Comparison of ENCODE assay signal across 15 cellular contexts in the genomic region with DNA sequence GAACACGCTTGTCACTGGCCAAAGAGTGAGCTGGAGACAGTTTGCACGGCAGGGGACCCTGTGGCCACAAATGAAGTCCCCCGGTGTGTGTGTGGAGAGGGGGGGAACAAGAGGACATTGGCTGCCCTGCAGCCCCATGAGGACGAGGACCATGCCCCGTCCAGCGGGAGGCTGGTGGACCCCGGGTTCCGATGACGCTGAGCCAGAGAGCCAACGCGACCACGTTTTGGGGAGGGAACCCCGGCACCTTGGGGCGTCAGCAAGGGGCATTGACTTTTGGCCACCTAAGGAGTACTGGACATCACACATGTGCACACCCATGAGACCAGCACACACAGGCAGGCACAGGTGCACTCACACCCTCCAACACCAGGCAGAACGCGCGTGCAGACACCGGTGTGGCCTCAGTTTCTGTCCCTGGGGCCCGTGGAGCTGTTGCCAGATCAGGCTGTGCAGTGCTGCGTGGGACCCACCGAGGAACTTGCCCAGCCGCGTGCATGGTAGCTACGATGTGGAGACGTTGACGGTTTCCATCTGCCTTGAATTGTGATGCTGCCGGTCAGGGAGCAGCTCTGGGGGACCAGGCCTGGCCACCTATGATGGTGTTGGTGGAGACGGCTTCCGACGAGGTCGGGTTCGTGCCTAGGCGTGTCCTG. TPM values are rescaled to one million over a fixed set of nuclear protein-coding genes. Genes with fewer than 3 reads are reported as not detected.
DNase-seq lines count a peak whose midpoint lies in the region; ATAC-seq and TF ChIP-seq lines count a peak whose summit lies in the region.
"Had no signal": no experiment of that assay in that cellular context is flagged by ENCODE, and none has a peak within 500 bp of the region (broad histone marks: within the 10 kb centered on the region; RNA-seq: fewer than 3 reads in every experiment).

No MANE protein-coding gene starts in this region.

- no peak for ATAC-seq in natural killer cell treated with Interleukin-12 subunit alpha and Interleukin-12 subunit beta and Interleukin-15 and Interleukin-18, amount 100 ng/mL, for 72 hours
- ATAC-seq in natural killer cell = no peak
- ATAC-seq in SK-N-SH treated with all-trans-retinoic acid at 6 μM for 48 hours = peak; percentile 4; the same call in 1 of the 3 replicates
- no peak for ATAC-seq in mucosa of descending colon
- ATAC-seq in gastroesophageal sphincter = no peak
- ATAC-seq: CD8-positive, alpha-beta T cell; HCT116 had no signal

- intact Hi-C loops in natural killer cell (cut with micrococcal nuclease) = no loop called here
- intact Hi-C loops in mucosa of descending colon (cut with DNase I, micrococcal nuclease) = no loop called here

- WGBS in gastroesophageal sphincter (ENCODE audit: low coverage in 1 of 2), 2 donors = no CpG with 5 or more reads among the region's 33 CpGs

- H3K27ac ChIP-seq in gastroesophageal sphincter = no peak overlapping the region

- H3K36me3 ChIP-seq in mucosa of descending colon (ENCODE audit: low read depth) (no peaks in the 10 kb centered on the region), gastroesophageal sphincter (no peaks in the 10 kb centered on the region)

- peaks cover 0 to 4% of the 10 kb centered on the region in 2 donors for H3K4me1 Mint-ChIP-seq in natural killer cell treated with Interleukin-12 subunit alpha and Interleukin-12 subunit beta and Interleukin-15 and Interleukin-18, amount 100 ng/mL, for 72 hours (ENCODE audit: low read depth in 2 of 2)
- H3K4me1 Mint-ChIP-seq in natural killer cell = peaks cover 0 to 5% of the 10 kb centered on the region in 2 donors
- peaks cover 22% of the 10 kb centered on the region for H3K4me1 Mint-ChIP-seq in activated T-cell treated with anti-CD3 and anti-CD28 coated beads, Interleukin-2, amount 50 U/mL, for 24 hours (ENCODE audit: low read depth)

- no peak for TF ChIP-seq POLR2A in gastroesophageal sphincter (IDR thresholded peaks at IDR 0.05)

- peak; percentile 54 for DNase-seq in natural killer cell treated with Interleukin-12 subunit alpha and Interleukin-12 subunit beta and Interleukin-15 and Interleukin-18, amount 100 ng/mL, for 72 hours (ENCODE audit: low spot score)
- DNase-seq in natural killer cell = no peak
- peak in 2 of 3 donors; percentile 17 to 49 for DNase-seq in mucosa of descending colon
- DNase-seq in activated T-cell treated with anti-CD3 and anti-CD28 coated beads, Interleukin-2, amount 50 U/mL, for 24 hours = no peak
- no peak for DNase-seq in DMS153 (lab: John Stamatoyannopoulos, UW)
- DNase-seq: ACHN; CD8-positive, alpha-beta T cell; GF-D8; KBM-7; NCI-H1694; NK-92 treated with Interleukin-12 subunit alpha and Interleukin-12 subunit beta, amount 100 ng/mL, for 24 hours; OCI-M1 had no signal

- no peaks in the 10 kb centered on the region for H3K9me3 ChIP-seq in mucosa of descending colon
- no peaks in the 10 kb centered on the region for H3K9me3 ChIP-seq in gastroesophageal sphincter

- H3K27ac Mint-ChIP-seq in natural killer cell treated with Interleukin-12 subunit alpha and Interleukin-12 subunit beta and Interleukin-15 and Interleukin-18, amount 100 ng/mL, for 72 hours = no peak overlapping the region
- no peak overlapping the region for H3K27ac Mint-ChIP-seq in natural killer cell
- H3K27ac Mint-ChIP-seq in activated T-cell treated with anti-CD3 and anti-CD28 coated beads, Interleukin-2, amount 50 U/mL, for 24 hours = no peak overlapping the region
- H3K27ac Mint-ChIP-seq: CD8-positive, alpha-beta T cell had no signal

- H3K27me3 ChIP-seq in gastroesophageal sphincter = peaks cover 99% of the 10 kb centered on the region

- no peak for TF ChIP-seq CTCF in natural killer cell (IDR thresholded peaks at IDR 0.05)
- no peak for TF ChIP-seq CTCF in mucosa of descending colon (IDR thresholded peaks at IDR 0.05)
- TF ChIP-seq CTCF in gastroesophageal sphincter (IDR thresholded peaks at IDR 0.05) = no peak

- no peaks in the 10 kb centered on the region for H3K36me3 Mint-ChIP-seq in natural killer cell treated with Interleukin-12 subunit alpha and Interleukin-12 subunit beta and Interleukin-15 and Interleukin-18, amount 100 ng/mL, for 72 hours
- no peaks in the 10 kb centered on the region for H3K36me3 Mint-ChIP-seq in natural killer cell
- no peaks in the 10 kb centered on the region for H3K36me3 Mint-ChIP-seq in activated T-cell treated with anti-CD3 and anti-CD28 coated beads, Interleukin-2, amount 50 U/mL, for 24 hours (ENCODE audit: low read depth)
- H3K36me3 Mint-ChIP-seq: CD8-positive, alpha-beta T cell had no signal

- H3K4me1 ChIP-seq in mucosa of descending colon (ENCODE audit: low read depth) (no peaks in the 10 kb centered on the region), gastroesophageal sphincter (no peaks in the 10 kb centered on the region)

- TF ChIP-seq EP300 in gastroesophageal sphincter (IDR thresholded peaks at IDR 0.05) = no peak

- peaks cover 4% of the 10 kb centered on the region for H3K9me3 Mint-ChIP-seq in natural killer cell treated with Interleukin-12 subunit alpha and Interleukin-12 subunit beta and Interleukin-15 and Interleukin-18, amount 100 ng/mL, for 72 hours
- H3K9me3 Mint-ChIP-seq in natural killer cell = peaks cover 3 to 9% of the 10 kb centered on the region in 2 donors
- no peaks in the 10 kb centered on the region for H3K9me3 Mint-ChIP-seq in activated T-cell treated with anti-CD3 and anti-CD28 coated beads, Interleukin-2, amount 50 U/mL, for 24 hours
- H3K9me3 Mint-ChIP-seq: CD8-positive, alpha-beta T cell had no signal

- peaks cover 0 to 8% of the 10 kb centered on the region in 2 donors for H3K27me3 Mint-ChIP-seq in natural killer cell treated with Interleukin-12 subunit alpha and Interleukin-12 subunit beta and Interleukin-15 and Interleukin-18, amount 100 ng/mL, for 72 hours
- H3K27me3 Mint-ChIP-seq in natural killer cell (ENCODE audit: low read depth in 2 of 2) = peaks cover 0 to 6% of the 10 kb centered on the region in 2 donors
- peaks cover 13% of the 10 kb centered on the region for H3K27me3 Mint-ChIP-seq in activated T-cell treated with anti-CD3 and anti-CD28 coated beads, Interleukin-2, amount 50 U/mL, for 24 hours

- H3K4me3 ChIP-seq in mucosa of descending colon (no peak overlapping the region), gastroesophageal sphincter (no peak overlapping the region)

- H3K4me3 Mint-ChIP-seq in natural killer cell treated with Interleukin-12 subunit alpha and Interleukin-12 subunit beta and Interleukin-15 and Interleukin-18, amount 100 ng/mL, for 72 hours = no peak overlapping the region
- no peak overlapping the region for H3K4me3 Mint-ChIP-seq in natural killer cell
- H3K4me3 Mint-ChIP-seq in activated T-cell treated with anti-CD3 and anti-CD28 coated beads, Interleukin-2, amount 50 U/mL, for 24 hours = no peak overlapping the region
- H3K4me3 Mint-ChIP-seq: CD8-positive, alpha-beta T cell had no signal

TF ChIP-seq in SK-N-SH treated with all-trans-retinoic acid at 6 μM for 48 hours, 23 proteins besides CTCF, POLR2A, EP300 and RAD21 (continues in another document):
- TF ChIP-seq, protein P1, sequence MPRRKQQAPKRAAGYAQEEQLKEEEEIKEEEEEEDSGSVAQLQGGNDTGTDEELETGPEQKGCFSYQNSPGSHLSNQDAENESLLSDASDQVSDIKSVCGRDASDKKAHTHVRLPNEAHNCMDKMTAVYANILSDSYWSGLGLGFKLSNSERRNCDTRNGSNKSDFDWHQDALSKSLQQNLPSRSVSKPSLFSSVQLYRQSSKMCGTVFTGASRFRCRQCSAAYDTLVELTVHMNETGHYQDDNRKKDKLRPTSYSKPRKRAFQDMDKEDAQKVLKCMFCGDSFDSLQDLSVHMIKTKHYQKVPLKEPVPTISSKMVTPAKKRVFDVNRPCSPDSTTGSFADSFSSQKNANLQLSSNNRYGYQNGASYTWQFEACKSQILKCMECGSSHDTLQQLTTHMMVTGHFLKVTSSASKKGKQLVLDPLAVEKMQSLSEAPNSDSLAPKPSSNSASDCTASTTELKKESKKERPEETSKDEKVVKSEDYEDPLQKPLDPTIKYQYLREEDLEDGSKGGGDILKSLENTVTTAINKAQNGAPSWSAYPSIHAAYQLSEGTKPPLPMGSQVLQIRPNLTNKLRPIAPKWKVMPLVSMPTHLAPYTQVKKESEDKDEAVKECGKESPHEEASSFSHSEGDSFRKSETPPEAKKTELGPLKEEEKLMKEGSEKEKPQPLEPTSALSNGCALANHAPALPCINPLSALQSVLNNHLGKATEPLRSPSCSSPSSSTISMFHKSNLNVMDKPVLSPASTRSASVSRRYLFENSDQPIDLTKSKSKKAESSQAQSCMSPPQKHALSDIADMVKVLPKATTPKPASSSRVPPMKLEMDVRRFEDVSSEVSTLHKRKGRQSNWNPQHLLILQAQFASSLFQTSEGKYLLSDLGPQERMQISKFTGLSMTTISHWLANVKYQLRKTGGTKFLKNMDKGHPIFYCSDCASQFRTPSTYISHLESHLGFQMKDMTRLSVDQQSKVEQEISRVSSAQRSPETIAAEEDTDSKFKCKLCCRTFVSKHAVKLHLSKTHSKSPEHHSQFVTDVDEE (CRISPR knock-in tag; IDR thresholded peaks at IDR 0.05) = no peak
- TF ChIP-seq ARNTL (CRISPR knock-in tag; IDR thresholded peaks at IDR 0.05; ENCODE audit: borderline replicate concordance, low read depth) (no peak), BACH2 (CRISPR knock-in tag; IDR thresholded peaks at IDR 0.05; ENCODE audit: borderline replicate concordance) (no peak), CSRNP3 (CRISPR knock-in tag; IDR thresholded peaks at IDR 0.05) (no peak), PPARA (CRISPR knock-in tag; IDR thresholded peaks at IDR 0.05; ENCODE audit: borderline replicate concordance) (no peak)

RNA-seq across cellular contexts. Expression of gene NOC4L, which starts 26.5 kb away (rescaled TPM):
- total RNA-seq in natural killer cell treated with Interleukin-12 subunit alpha and Interleukin-12 subunit beta and Interleukin-15 and Interleukin-18, amount 100 ng/mL, for 72 hours = 10 to 100 TPM; 28.0 to 48.2 TPM
- total RNA-seq in natural killer cell (10 to 100 TPM; 21.0 to 30.2 (median 21.7) TPM), mucosa of descending colon (10 to 100 TPM; 12.9 to 17.5 (median 13.3) TPM), gastroesophageal sphincter (10 to 100 TPM in 2 of 4 donors, 1 to 10 TPM in 2; 7.5 to 13.4 (median 9.5) TPM)

RNA-seq across cellular contexts. Expression of gene DDX51, which starts 26.6 kb away (rescaled TPM):
- 10 to 100 TPM; 29.5 to 83.7 TPM for total RNA-seq in natural killer cell treated with Interleukin-12 subunit alpha and Interleukin-12 subunit beta and Interleukin-15 and Interleukin-18, amount 100 ng/mL, for 72 hours
- total RNA-seq in natural killer cell = 10 to 100 TPM; 39.5 to 55.9 (median 54.2) TPM
- 10 to 100 TPM; 14.2 to 18.7 (median 15.6) TPM for total RNA-seq in mucosa of descending colon
- 10 to 100 TPM in 3 of 4 donors, 1 to 10 TPM in 1; 4.8 to 14.7 (median 11.7) TPM for total RNA-seq in gastroesophageal sphincter

Comparison
In these comparisons a context has a peak if more than half of its experiments do, and no peak if none do; other contexts are left out.
1. DNase-seq: peak in natural killer cell treated with Interleukin-12 subunit alpha and Interleukin-12 subunit beta and Interleukin-15 and Interleukin-18, amount 100 ng/mL, for 72 hours (single experiment) and mucosa of descending colon (2 of 3); none in natural killer cell (single experiment), activated T-cell treated with anti-CD3 and anti-CD28 coated beads, Interleukin-2, amount 50 U/mL, for 24 hours (single experiment) and DMS153 (single experiment).